In genomic region chr3:194340757-194341400, GRCh38 we compare ENCODE assay signal across 30 cellular contexts. TPM values are rescaled to one million over a fixed set of nuclear protein-coding genes. Genes with fewer than 3 reads are reported as not detected.
"Had no signal": no experiment of that assay in that cellular context is flagged by ENCODE, and none has a peak within 500 bp of the region (broad histone marks: within the 10 kb centered on the region; RNA-seq: fewer than 3 reads in every experiment).

No MANE protein-coding gene starts in this region.

- H3K27ac Mint-ChIP-seq: activated B cell treated with CpG ODN at 0.5 μM for 24 hours; activated CD8-positive, alpha-beta memory T cell treated with anti-CD3 and anti-CD28 coated beads, Interleukin-2, amount 10 ng/mL, durations not matched to agents 7 days and 5 days; activated CD8-positive, alpha-beta T cell treated with anti-CD3 and anti-CD28 coated beads, Interleukin-2, amount 10 ng/mL, durations not matched to agents 7 days and 5 days; activated naive CD4-positive, alpha-beta T cell treated with anti-CD3 and anti-CD28 coated beads, Interleukin-2, amount 50 U/mL, for 24 hours; activated T-helper 2 cell treated with anti-CD3 and anti-CD28 coated beads, Interferon-gamma antibody, Interleukin-2, Interleukin-4, amounts not matched to agents 10 μg/mL and 5 μg/mL and 100 μg/mL, durations not matched to agents 14 hours and 24 hours and 36 hours; dendritic cell treated with granulocyte-macrophage colony-stimulating factor and Interleukin-4, amounts not matched to agents 40 ng/mL and 50 ng/mL, for 4 days; natural killer cell; stimulated activated memory B cell treated with anti-CD40 and anti-IgM and Interleukin-4, amounts not matched to agents 10 μg/mL and 1 μg/mL and 100 μg/mL, for 72 hours; stimulated activated naive CD8-positive, alpha-beta T cell treated with anti-CD3 and anti-CD28 coated beads, Interleukin-15, amount 100 ng/mL, for 72 hours had no signal

- H3K27ac ChIP-seq: epithelial cell of prostate, esophagus squamous epithelium, heart right ventricle, skin epidermis had no signal

- H3K9me3 ChIP-seq: esophagus squamous epithelium, heart right ventricle had no signal

- H3K36me3 Mint-ChIP-seq: activated CD8-positive, alpha-beta memory T cell treated with anti-CD3 and anti-CD28 coated beads, Interleukin-2, amount 10 ng/mL, durations not matched to agents 7 days and 5 days; activated naive CD4-positive, alpha-beta T cell treated with anti-CD3 and anti-CD28 coated beads, Interleukin-2, amount 50 U/mL, for 24 hours; natural killer cell; stimulated activated memory B cell treated with anti-CD40 and anti-IgM and Interleukin-4, amounts not matched to agents 10 μg/mL and 1 μg/mL and 100 μg/mL, for 72 hours had no signal

- H3K9me3 Mint-ChIP-seq: activated B cell treated with CpG ODN at 0.5 μM for 24 hours; activated naive CD4-positive, alpha-beta T cell treated with anti-CD3 and anti-CD28 coated beads, Interleukin-2, amount 50 U/mL, for 24 hours; activated T-helper 2 cell treated with anti-CD3 and anti-CD28 coated beads, Interferon-gamma antibody, Interleukin-2, Interleukin-4, amounts not matched to agents 10 μg/mL and 5 μg/mL and 100 μg/mL, durations not matched to agents 14 hours and 24 hours and 36 hours; central memory CD8-positive, alpha-beta T cell; dendritic cell treated with granulocyte-macrophage colony-stimulating factor and Interleukin-4, amounts not matched to agents 40 ng/mL and 50 ng/mL, for 4 days; natural killer cell; stimulated activated memory B cell treated with anti-CD40 and anti-IgM and Interleukin-4, amounts not matched to agents 10 μg/mL and 1 μg/mL and 100 μg/mL, for 72 hours; stimulated activated naive CD8-positive, alpha-beta T cell treated with anti-CD3 and anti-CD28 coated beads, Interleukin-15, amount 100 ng/mL, for 72 hours had no signal

- H3K4me3 Mint-ChIP-seq: activated B cell treated with CpG ODN at 0.5 μM for 24 hours; activated CD8-positive, alpha-beta memory T cell treated with anti-CD3 and anti-CD28 coated beads, Interleukin-2, amount 10 ng/mL, durations not matched to agents 7 days and 5 days; activated CD8-positive, alpha-beta T cell treated with anti-CD3 and anti-CD28 coated beads, Interleukin-2, amount 10 ng/mL, durations not matched to agents 7 days and 5 days; activated naive CD4-positive, alpha-beta T cell treated with anti-CD3 and anti-CD28 coated beads, Interleukin-2, amount 50 U/mL, for 24 hours; central memory CD8-positive, alpha-beta T cell; dendritic cell treated with granulocyte-macrophage colony-stimulating factor and Interleukin-4, amounts not matched to agents 40 ng/mL and 50 ng/mL, for 4 days; natural killer cell; stimulated activated memory B cell treated with anti-CD40 and anti-IgM and Interleukin-4, amounts not matched to agents 10 μg/mL and 1 μg/mL and 100 μg/mL, for 72 hours; stimulated activated naive CD8-positive, alpha-beta T cell treated with anti-CD3 and anti-CD28 coated beads, Interleukin-15, amount 100 ng/mL, for 72 hours had no signal

- FAIRE-seq: bronchial epithelial cell, endometrium, keratinocyte had no signal

- H3K4me3 ChIP-seq: esophagus squamous epithelium, heart right ventricle, skin epidermis had no signal

- H3K4me1 Mint-ChIP-seq: activated B cell treated with CpG ODN at 0.5 μM for 24 hours; activated CD8-positive, alpha-beta memory T cell treated with anti-CD3 and anti-CD28 coated beads, Interleukin-2, amount 10 ng/mL, durations not matched to agents 7 days and 5 days; central memory CD8-positive, alpha-beta T cell; natural killer cell had no signal

- H3K36me3 ChIP-seq: esophagus squamous epithelium, heart right ventricle had no signal

- ATAC-seq: activated CD8-positive, alpha-beta memory T cell treated with anti-CD3 and anti-CD28 coated beads, Interleukin-2, amount 10 ng/mL, durations not matched to agents 7 days and 5 days; activated CD8-positive, alpha-beta T cell treated with anti-CD3 and anti-CD28 coated beads, Interleukin-2, amount 10 ng/mL, durations not matched to agents 7 days and 5 days; heart right ventricle; left colon; natural killer cell; sciatic nerve; stimulated activated memory B cell treated with anti-CD40 and anti-IgM and Interleukin-4, amounts not matched to agents 10 μg/mL and 1 μg/mL and 100 μg/mL, for 72 hours; stimulated activated naive CD8-positive, alpha-beta T cell treated with anti-CD3 and anti-CD28 coated beads, Interleukin-15, amount 100 ng/mL, for 72 hours had no signal

- DNase-seq: activated B cell treated with CpG ODN at 0.5 μM for 24 hours; activated CD4-positive, alpha-beta T cell treated with anti-CD3 and anti-CD28 coated beads, Interleukin-2, amount 50 U/mL, for 1 hour; activated CD8-positive, alpha-beta memory T cell treated with anti-CD3 and anti-CD28 coated beads, Interleukin-2, amount 10 ng/mL, durations not matched to agents 7 days and 5 days; activated CD8-positive, alpha-beta T cell treated with anti-CD3 and anti-CD28 coated beads, Interleukin-2, amount 10 ng/mL, durations not matched to agents 7 days and 5 days; activated T-cell treated with anti-CD3 and anti-CD28 coated beads, Interleukin-2, amount 50 U/mL, for 48 hours; esophagus squamous epithelium; foreskin melanocyte; heart right ventricle; left colon; mesenchymal stem cell; natural killer cell; stimulated activated CD4-positive, alpha-beta T cell treated with anti-CD3 and anti-CD28 coated beads, Interleukin-12 subunit alpha, Interleukin-12 subunit beta, amount 100 ng/mL, for 4 hours; stimulated activated CD4-positive, alpha-beta T cell treated with anti-CD3 and anti-CD28 coated beads, Interleukin-4, amount 100 ng/mL, for 1 hour; stimulated activated naive CD8-positive, alpha-beta T cell treated with anti-CD3 and anti-CD28 coated beads, Interleukin-15, amount 100 ng/mL, for 72 hours; substantia nigra; T-helper 2 cell had no signal

- H3K4me1 ChIP-seq: esophagus squamous epithelium had no signal

- H3K27me3 Mint-ChIP-seq: activated naive CD4-positive, alpha-beta T cell treated with anti-CD3 and anti-CD28 coated beads, Interleukin-2, amount 50 U/mL, for 24 hours had no signal

RNA-seq across cellular contexts. Expression of gene CPN2, which starts 10.2 kb away (rescaled TPM):
- total RNA-seq: activated B cell treated with CpG ODN at 0.5 μM for 24 hours; activated CD8-positive, alpha-beta memory T cell treated with anti-CD3 and anti-CD28 coated beads, Interleukin-2, amount 10 ng/mL, durations not matched to agents 7 days and 5 days; activated CD8-positive, alpha-beta T cell treated with anti-CD3 and anti-CD28 coated beads, Interleukin-2, amount 10 ng/mL, durations not matched to agents 7 days and 5 days; activated T-helper 2 cell treated with anti-CD3 and anti-CD28 coated beads, Interferon-gamma antibody, Interleukin-2, Interleukin-4, amounts not matched to agents 10 μg/mL and 5 μg/mL and 100 μg/mL, durations not matched to agents 14 hours and 24 hours and 36 hours; bronchial epithelial cell; esophagus squamous epithelium; glomerular endothelial cell; left colon; mononuclear cell; natural killer cell; sciatic nerve; ureter had no signal
- polyA plus RNA-seq: keratinocyte had no signal

RNA-seq across cellular contexts. Expression of gene LRRC15, which starts 28.7 kb away (rescaled TPM):
- total RNA-seq: activated B cell treated with CpG ODN at 0.5 μM for 24 hours; activated CD8-positive, alpha-beta memory T cell treated with anti-CD3 and anti-CD28 coated beads, Interleukin-2, amount 10 ng/mL, durations not matched to agents 7 days and 5 days; activated CD8-positive, alpha-beta T cell treated with anti-CD3 and anti-CD28 coated beads, Interleukin-2, amount 10 ng/mL, durations not matched to agents 7 days and 5 days; activated T-helper 2 cell treated with anti-CD3 and anti-CD28 coated beads, Interferon-gamma antibody, Interleukin-2, Interleukin-4, amounts not matched to agents 10 μg/mL and 5 μg/mL and 100 μg/mL, durations not matched to agents 14 hours and 24 hours and 36 hours; bronchial epithelial cell; glomerular endothelial cell; natural killer cell had no signal
- polyA plus RNA-seq: keratinocyte had no signal

RNA-seq across cellular contexts. Expression of gene GP5, which starts 58.2 kb away (rescaled TPM):
- total RNA-seq: glomerular endothelial cell, left colon had no signal
